Comparison of ENCODE assay signal across 10 cellular contexts in genomic region chr20:44247131-44247571, GRCh38. TPM values are rescaled to one million over a fixed set of nuclear protein-coding genes. Genes with fewer than 3 reads are reported as not detected.
DNase-seq lines count a peak whose midpoint lies in the region; ATAC-seq and TF ChIP-seq lines count a peak whose summit lies in the region.
"Had no signal": no experiment of that assay in that cellular context is flagged by ENCODE, and none has a peak within 500 bp of the region (broad histone marks: within the 10 kb centered on the region; RNA-seq: fewer than 3 reads in every experiment).

TSS of gene GDAP1L1 (plus strand) at chr20:44247308. CDS start at chr20:44247335, 27 bp downstream.

- TF ChIP-seq CTCF in HEK293 (tag by site-specific recombination; IDR thresholded peaks at IDR 0.05) (no peak), left ventricle myocardium inferior (IDR thresholded peaks at IDR 0.05; ENCODE audit: borderline replicate concordance) (no peak)

- DNase-seq in SHP77 (lab: John Stamatoyannopoulos, UW): peak; percentile 19 to 46
- DNase-seq in left ventricle myocardium inferior: no peak
- peak; percentile 20 for DNase-seq in putamen (ENCODE audit: low spot score)
- no peak for DNase-seq in DMS114 treated with DMSO at 0.1 percent for 48 hours (lab: John Stamatoyannopoulos, UW; ENCODE audit: unreplicated experiment)
- DNase-seq: activated CD4-positive, alpha-beta T cell treated with anti-CD3 and anti-CD28 coated beads, Interleukin-2, amount 50 U/mL, for 1 hour had no signal

- POLR2A ChIA-PET in HEK293 (lab: Yijun Ruan, JAX): no interaction called here

- H3K4me3 ChIP-seq in HEK293 (ENCODE audit: low read depth, low read length): peak within 1 kb of the TSS; percentile 30
- H3K4me3 ChIP-seq in left ventricle myocardium inferior: peak within 1 kb of the TSS; percentile 58

- no peaks in the 10 kb centered on the region for H3K9me3 ChIP-seq in HEK293 (ENCODE audit: control insufficient read depth, insufficient read depth, low read depth, low read length)
- H3K9me3 ChIP-seq in left ventricle myocardium inferior (replicated peaks): no peaks in the 10 kb centered on the region
- H3K9me3 ChIP-seq: neutrophil had no signal

- H3K4me1 ChIP-seq in HEK293 (ENCODE audit: control insufficient read depth, insufficient read depth, low read length) (no peaks in the 10 kb centered on the region), left ventricle myocardium inferior (peaks cover 14% of the 10 kb centered on the region)

- ATAC-seq in HG02970 (IDR thresholded peaks at IDR 0.05; ENCODE audit: low FRiP score, unreplicated experiment) (no peak), GM21825 (IDR thresholded peaks at IDR 0.05; ENCODE audit: unreplicated experiment) (no peak), HG02852 (IDR thresholded peaks at IDR 0.05; ENCODE audit: unreplicated experiment) (no peak)

- CTCF ChIA-PET in HEK293 (lab: Yijun Ruan, JAX): interaction anchor here (0.6 to 1.8 kb wide), 5 partner anchors 20 to 142 kb away, joined by 3 to 10 read pairs (median 4); partner anchors contain the start of gene FITM2

- H3K27ac ChIP-seq in HEK293 (ENCODE audit: extremely low read depth, low read depth, low read length): no peak within 1 kb of the TSS
- H3K27ac ChIP-seq in left ventricle myocardium inferior (replicated peaks): no peak within 1 kb of the TSS
- H3K27ac ChIP-seq: neutrophil had no signal

- intact Hi-C loops in left ventricle myocardium inferior (cut with micrococcal nuclease): no loop called here

- H3K36me3 ChIP-seq in HEK293 (ENCODE audit: control insufficient read depth in 2 of 2, insufficient read depth in 1 of 2, low read length in 2 of 2): no peaks in the 10 kb centered on the region
- H3K36me3 ChIP-seq in left ventricle myocardium inferior: no peaks in the 10 kb centered on the region
- H3K36me3 ChIP-seq: neutrophil had no signal

- H3K27me3 ChIP-seq in left ventricle myocardium inferior (ENCODE audit: low read depth): no peaks in the 10 kb centered on the region

TF ChIP-seq in HEK293, 187 proteins besides CTCF, POLR2A, EP300 and RAD21:
- TF ChIP-seq ZNF146 (tag by site-specific recombination; IDR thresholded peaks at IDR 0.05) (no peak), ZBTB7A (tag by site-specific recombination; IDR thresholded peaks at IDR 0.05; ENCODE audit: low read depth) (no peak), GLIS2 (tag by site-specific recombination; IDR thresholded peaks at IDR 0.05) (peak; percentile 77), KLF17 (tag by site-specific recombination; IDR thresholded peaks at IDR 0.05) (0 out of 2 replicates have a peak, but pooled peaks have one; percentile 17), ZNF335 (tag by site-specific recombination; conservative IDR thresholded peaks at IDR 0.05) (peak; percentile 55), GLI4 (tag by site-specific recombination; IDR thresholded peaks at IDR 0.05) (no peak), TRIM28 (IDR thresholded peaks at IDR 0.05; ENCODE audit: borderline replicate concordance, low read length) (no peak), ZFHX2 (tag by site-specific recombination; conservative IDR thresholded peaks at IDR 0.05) (no peak), ZNF600 (tag by site-specific recombination; IDR thresholded peaks at IDR 0.05) (0 out of 2 replicates have a peak, but pooled peaks have one; percentile 29), ZBTB20 (tag by site-specific recombination; IDR thresholded peaks at IDR 0.05) (no peak), ZNF398 (tag by site-specific recombination; IDR thresholded peaks at IDR 0.05) (peak; percentile 84), ZNF768 (tag by site-specific recombination; IDR thresholded peaks at IDR 0.05) (no peak), KLF16 (tag by site-specific recombination; IDR thresholded peaks at IDR 0.05) (peak; percentile 66; the same call in 1 of the 2 replicates), KLF9 (tag by site-specific recombination; IDR thresholded peaks at IDR 0.05; ENCODE audit: low read depth) (peak; percentile 41; the same call in 1 of the 2 replicates)
- TF ChIP-seq, protein P1, sequence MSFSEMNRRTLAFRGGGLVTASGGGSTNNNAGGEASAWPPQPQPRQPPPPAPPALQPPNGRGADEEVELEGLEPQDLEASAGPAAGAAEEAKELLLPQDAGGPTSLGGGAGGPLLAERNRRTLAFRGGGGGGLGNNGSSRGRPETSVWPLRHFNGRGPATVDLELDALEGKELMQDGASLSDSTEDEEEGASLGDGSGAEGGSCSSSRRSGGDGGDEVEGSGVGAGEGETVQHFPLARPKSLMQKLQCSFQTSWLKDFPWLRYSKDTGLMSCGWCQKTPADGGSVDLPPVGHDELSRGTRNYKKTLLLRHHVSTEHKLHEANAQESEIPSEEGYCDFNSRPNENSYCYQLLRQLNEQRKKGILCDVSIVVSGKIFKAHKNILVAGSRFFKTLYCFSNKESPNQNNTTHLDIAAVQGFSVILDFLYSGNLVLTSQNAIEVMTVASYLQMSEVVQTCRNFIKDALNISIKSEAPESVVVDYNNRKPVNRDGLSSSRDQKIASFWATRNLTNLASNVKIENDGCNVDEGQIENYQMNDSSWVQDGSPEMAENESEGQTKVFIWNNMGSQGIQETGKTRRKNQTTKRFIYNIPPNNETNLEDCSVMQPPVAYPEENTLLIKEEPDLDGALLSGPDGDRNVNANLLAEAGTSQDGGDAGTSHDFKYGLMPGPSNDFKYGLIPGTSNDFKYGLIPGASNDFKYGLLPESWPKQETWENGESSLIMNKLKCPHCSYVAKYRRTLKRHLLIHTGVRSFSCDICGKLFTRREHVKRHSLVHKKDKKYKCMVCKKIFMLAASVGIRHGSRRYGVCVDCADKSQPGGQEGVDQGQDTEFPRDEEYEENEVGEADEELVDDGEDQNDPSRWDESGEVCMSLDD (tag by site-specific recombination; IDR thresholded peaks at IDR 0.05): peak; percentile 23; the same call in 1 of the 2 replicates

RNA-seq across cellular contexts. Expression of gene GDAP1L1, which starts in this region (rescaled TPM):
- 0.55 TPM for total RNA-seq in left ventricle myocardium inferior

Comparison
In these comparisons a context has a peak if more than half of its experiments do, and no peak if none do; other contexts are left out.
1. DNase-seq: peak in SHP77 (2 of 2) and putamen (single experiment); none in left ventricle myocardium inferior (single experiment) and DMS114 treated with DMSO at 0.1 percent for 48 hours (single experiment).